8 cellular contexts compared by ENCODE assay signal in the genomic region with DNA sequence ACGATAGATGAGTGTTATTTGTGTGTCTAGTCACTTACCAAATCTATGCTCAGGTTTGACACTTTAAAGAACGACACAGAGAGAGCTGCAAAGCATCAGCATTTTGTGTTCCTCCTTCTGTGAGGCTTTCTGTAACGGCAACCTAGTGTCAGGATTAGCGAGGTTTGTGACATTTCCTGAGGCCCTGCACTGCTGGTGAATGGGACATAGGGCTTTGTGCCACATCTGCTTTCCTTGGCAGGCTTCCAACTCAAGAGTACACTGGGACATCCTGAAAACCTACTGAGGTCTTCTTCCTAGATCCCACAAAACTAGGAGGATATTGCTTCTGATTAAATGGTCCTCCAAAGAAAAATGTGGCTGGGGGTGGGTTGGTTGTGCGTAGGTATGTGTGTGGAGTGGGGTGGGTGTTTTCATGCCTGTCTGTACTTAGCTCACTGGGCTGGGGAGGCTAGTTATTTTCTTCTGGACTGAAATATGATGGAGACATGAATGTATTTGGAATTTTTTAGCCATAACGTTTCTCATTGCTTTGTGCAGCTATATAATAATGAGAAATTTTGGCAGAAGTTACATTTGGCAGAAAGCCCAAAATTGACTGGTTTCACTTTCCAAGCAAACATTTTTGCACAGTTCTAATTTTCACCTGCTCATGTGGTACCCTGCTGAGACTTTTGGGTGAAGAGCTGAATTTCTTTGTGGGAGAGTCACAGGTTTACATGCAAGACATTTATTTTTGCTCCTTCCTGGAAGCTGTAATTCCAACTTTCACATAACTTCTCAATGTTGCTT.
A peak's percentile ranks its signal among the peaks of the same experiment; 100 is the strongest.
DNase-seq lines count a peak whose midpoint lies in the region; ATAC-seq lines count a peak whose summit lies in the region.

No MANE protein-coding gene starts in this region.

- ATAC-seq in HG03175 (IDR thresholded peaks at IDR 0.05; ENCODE audit: unreplicated experiment) (no peak), GM19455 (IDR thresholded peaks at IDR 0.05; ENCODE audit: unreplicated experiment) (no peak)

- DNase-seq in Daoy (ENCODE audit: low read depth) (peak; percentile 5), NCI-H1105 treated with DMSO at 0.1 percent for 48 hours (lab: John Stamatoyannopoulos, UW) (peak; percentile 73), amniotic epithelial cell (ENCODE audit: low read depth) (peak; percentile 12), myocyte (ENCODE audit: low read depth) (peak; percentile 57), occipital lobe (lab: John Stamatoyannopoulos, UW) (no peak)
- no peak for DNase-seq in activated CD8-positive, alpha-beta memory T cell treated with anti-CD3 and anti-CD28 coated beads, Interleukin-2, amount 50 U/mL, for 4 hours

Comparison
In these comparisons a context has a peak if more than half of its experiments do, and no peak if none do; other contexts are left out.
1. DNase-seq: peak in Daoy (single experiment), NCI-H1105 treated with DMSO at 0.1 percent for 48 hours (single experiment), amniotic epithelial cell (single experiment) and myocyte (single experiment); none in activated CD8-positive, alpha-beta memory T cell treated with anti-CD3 and anti-CD28 coated beads, Interleukin-2, amount 50 U/mL, for 4 hours (single experiment) and occipital lobe (single experiment).